Comparison of ENCODE assay signal across 17 cellular contexts in the genomic region with DNA sequence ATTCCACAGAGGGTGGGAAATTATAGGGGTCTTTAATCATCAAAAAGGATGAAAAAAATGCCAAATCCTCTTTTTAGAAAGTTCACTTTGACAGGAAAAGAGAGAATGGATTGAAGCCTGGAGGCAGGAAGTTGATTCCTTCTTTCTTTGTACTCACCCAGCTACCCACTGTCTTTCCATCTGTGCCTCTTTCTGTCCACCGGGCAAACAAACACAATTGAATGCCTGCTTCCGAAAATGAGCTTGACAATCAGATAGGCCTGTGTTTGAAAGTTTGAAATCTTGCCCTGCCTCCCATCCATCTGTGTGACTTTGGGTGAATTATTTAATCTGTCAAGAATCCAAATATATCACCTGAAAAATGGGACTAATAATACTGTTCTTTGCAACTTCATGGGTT.
A peak's percentile ranks its signal among the peaks of the same experiment; 100 is the strongest.
DNase-seq lines count a peak whose midpoint lies in the region; TF ChIP-seq lines count a peak whose summit lies in the region.
"Had no signal": no experiment of that assay in that cellular context is flagged by ENCODE, and none has a peak within 500 bp of the region (broad histone marks: within the 10 kb centered on the region; RNA-seq: fewer than 3 reads in every experiment).

No MANE protein-coding gene starts in this region.

- TF ChIP-seq CTCF in brain (conservative IDR thresholded peaks at IDR 0.05), result no peak
- no peak for TF ChIP-seq CTCF in GM13977 (IDR thresholded peaks at IDR 0.05; ENCODE audit: extremely low read depth, insufficient read depth, missing control alignments)

- no peak overlapping the region for H3K4me3 Mint-ChIP-seq in brain
- H3K4me3 Mint-ChIP-seq: B cell; CD4-positive, CD25-positive, alpha-beta regulatory T cell; CD8-positive, alpha-beta T cell; GM23338; HFFc6 had no signal

- H3K27me3 Mint-ChIP-seq in brain, result no peaks in the 10 kb centered on the region
- H3K27me3 Mint-ChIP-seq: B cell; CD4-positive, CD25-positive, alpha-beta regulatory T cell had no signal

- peak; percentile 96 for DNase-seq in G401 (ENCODE audit: low spot score)
- DNase-seq in NCI-H446 treated with DMSO at 0.1 percent for 48 hours (lab: John Stamatoyannopoulos, UW), result peak; percentile 14
- peak; percentile 83 for DNase-seq in cerebellum (ENCODE audit: low spot score)
- no peak for DNase-seq in NCI-H1048 (lab: John Stamatoyannopoulos, UW)
- DNase-seq in GM13977 (ENCODE audit: low spot score), result no peak
- DNase-seq in NCI-H226, result no peak
- no peak for DNase-seq in NCI-H2171 (lab: John Stamatoyannopoulos, UW)
- DNase-seq: Caco-2; CD4-positive, CD25-positive, alpha-beta regulatory T cell; CD8-positive, alpha-beta T cell; DMS153; DND-41; GDM1; HFFc6 had no signal

- in situ Hi-C loops in G401 (cut with HindIII; ENCODE audit: low sequenced_read_pairs), result no loop called here
- in situ Hi-C loops in GM13977 (cut with MboI; ENCODE audit: low pct_unique_long_range_greater_than_20kb, low sequenced_read_pairs, unreplicated experiment), result loop anchor here (25.0 kb wide), 1 partner anchor 461 kb away; no protein-coding TSS in a partner anchor

- peaks cover 52% of the 10 kb centered on the region for H3K4me1 Mint-ChIP-seq in brain

- H3K9me3 Mint-ChIP-seq in brain, result no peaks in the 10 kb centered on the region
- H3K9me3 Mint-ChIP-seq: CD8-positive, alpha-beta T cell; GM23338; HFFc6 had no signal

- peak overlapping the region in 3 of 5 experiments; percentile 17 to 70 (median 51) for H3K27ac Mint-ChIP-seq in brain
- H3K27ac Mint-ChIP-seq: B cell; CD8-positive, alpha-beta T cell; GM23338; HFFc6 had no signal

- H3K36me3 Mint-ChIP-seq in brain, result no peaks in the 10 kb centered on the region
- H3K36me3 Mint-ChIP-seq: CD4-positive, CD25-positive, alpha-beta regulatory T cell; CD8-positive, alpha-beta T cell had no signal

Comparison
In these comparisons a context has a peak if more than half of its experiments do, and no peak if none do; other contexts are left out.
1. DNase-seq: peak in G401 (single experiment), NCI-H446 treated with DMSO at 0.1 percent for 48 hours (single experiment) and cerebellum (single experiment); none in NCI-H1048 (single experiment), GM13977 (single experiment), NCI-H226 (single experiment) and NCI-H2171 (single experiment).